ENCODE assay signal across 13 cellular contexts in genomic region chr12:98618952-98619351, GRCh38. TPM values are rescaled to one million over a fixed set of nuclear protein-coding genes. Genes with fewer than 3 reads are reported as not detected.
DNase-seq lines count a peak whose midpoint lies in the region.
"Had no signal": no experiment of that assay in that cellular context is flagged by ENCODE, and none has a peak within 500 bp of the region (broad histone marks: within the 10 kb centered on the region; RNA-seq: fewer than 3 reads in every experiment).

No MANE protein-coding gene starts in this region.

- H3K9me3 Mint-ChIP-seq in activated T-helper 2 cell treated with anti-CD3 and anti-CD28 coated beads, Interferon-gamma antibody, Interleukin-2, Interleukin-4, amounts not matched to agents 10 μg/mL and 5 μg/mL and 100 μg/mL, durations not matched to agents 14 hours and 24 hours and 36 hours: no peaks in the 10 kb centered on the region
- no peaks in the 10 kb centered on the region for H3K9me3 Mint-ChIP-seq in activated T-helper 1 cell treated with anti-CD3 and anti-CD28 coated beads, Interleukin-12 subunit alpha, Interleukin-12 subunit beta, Interleukin-2, Interleukin-4 antibody, amounts not matched to agents 30 ng/mL and 10 ng/mL and 1 ng/mL, durations not matched to agents 14 hours and 24 hours and 36 hours
- H3K9me3 Mint-ChIP-seq: WTC11 had no signal

- H3K27me3 Mint-ChIP-seq in activated T-helper 2 cell treated with anti-CD3 and anti-CD28 coated beads, Interferon-gamma antibody, Interleukin-2, Interleukin-4, amounts not matched to agents 10 μg/mL and 5 μg/mL and 100 μg/mL, durations not matched to agents 14 hours and 24 hours and 36 hours (ENCODE audit: low read depth): no peaks in the 10 kb centered on the region
- H3K27me3 Mint-ChIP-seq in activated T-helper 1 cell treated with anti-CD3 and anti-CD28 coated beads, Interleukin-12 subunit alpha, Interleukin-12 subunit beta, Interleukin-2, Interleukin-4 antibody, amounts not matched to agents 30 ng/mL and 10 ng/mL and 1 ng/mL, durations not matched to agents 14 hours and 24 hours and 36 hours (ENCODE audit: insufficient read depth): no peaks in the 10 kb centered on the region

- peaks cover 10% of the 10 kb centered on the region for H3K36me3 Mint-ChIP-seq in activated T-helper 2 cell treated with anti-CD3 and anti-CD28 coated beads, Interferon-gamma antibody, Interleukin-2, Interleukin-4, amounts not matched to agents 10 μg/mL and 5 μg/mL and 100 μg/mL, durations not matched to agents 14 hours and 24 hours and 36 hours (ENCODE audit: low read depth)
- H3K36me3 Mint-ChIP-seq in activated T-helper 1 cell treated with anti-CD3 and anti-CD28 coated beads, Interleukin-12 subunit alpha, Interleukin-12 subunit beta, Interleukin-2, Interleukin-4 antibody, amounts not matched to agents 30 ng/mL and 10 ng/mL and 1 ng/mL, durations not matched to agents 14 hours and 24 hours and 36 hours (ENCODE audit: low read depth): peaks cover 1% of the 10 kb centered on the region
- H3K36me3 Mint-ChIP-seq: WTC11 had no signal

- H3K4me3 Mint-ChIP-seq in activated T-helper 2 cell treated with anti-CD3 and anti-CD28 coated beads, Interferon-gamma antibody, Interleukin-2, Interleukin-4, amounts not matched to agents 10 μg/mL and 5 μg/mL and 100 μg/mL, durations not matched to agents 14 hours and 24 hours and 36 hours (ENCODE audit: low read depth): no peak overlapping the region
- H3K4me3 Mint-ChIP-seq in activated T-helper 1 cell treated with anti-CD3 and anti-CD28 coated beads, Interleukin-12 subunit alpha, Interleukin-12 subunit beta, Interleukin-2, Interleukin-4 antibody, amounts not matched to agents 30 ng/mL and 10 ng/mL and 1 ng/mL, durations not matched to agents 14 hours and 24 hours and 36 hours: no peak overlapping the region
- H3K4me3 Mint-ChIP-seq: WTC11 had no signal

- intact Hi-C loops in activated T-helper 2 cell treated with anti-CD3 and anti-CD28 coated beads, Interferon-gamma antibody, Interleukin-2, Interleukin-4, amounts not matched to agents 10 μg/mL and 5 μg/mL and 100 μg/mL, durations not matched to agents 14 hours and 24 hours and 36 hours (cut with micrococcal nuclease): no loop called here
- intact Hi-C loops in activated T-helper 1 cell treated with anti-CD3 and anti-CD28 coated beads, Interleukin-12 subunit alpha, Interleukin-12 subunit beta, Interleukin-2, Interleukin-4 antibody, amounts not matched to agents 30 ng/mL and 10 ng/mL and 1 ng/mL, durations not matched to agents 14 hours and 24 hours and 36 hours (cut with micrococcal nuclease): no loop called here

- no peak overlapping the region for H3K27ac Mint-ChIP-seq in activated T-helper 2 cell treated with anti-CD3 and anti-CD28 coated beads, Interferon-gamma antibody, Interleukin-2, Interleukin-4, amounts not matched to agents 10 μg/mL and 5 μg/mL and 100 μg/mL, durations not matched to agents 14 hours and 24 hours and 36 hours
- no peak overlapping the region for H3K27ac Mint-ChIP-seq in activated T-helper 1 cell treated with anti-CD3 and anti-CD28 coated beads, Interleukin-12 subunit alpha, Interleukin-12 subunit beta, Interleukin-2, Interleukin-4 antibody, amounts not matched to agents 30 ng/mL and 10 ng/mL and 1 ng/mL, durations not matched to agents 14 hours and 24 hours and 36 hours
- H3K27ac Mint-ChIP-seq: WTC11 had no signal

- peak; percentile 88 for DNase-seq in CD1c-positive myeloid dendritic cell (ENCODE audit: extremely low spot score)
- DNase-seq in NOMO-1 (lab: John Stamatoyannopoulos, UW; ENCODE audit: unreplicated experiment in 2 of 2): peak; percentile 79 to 97
- DNase-seq in fibroblast of peridontal ligament (ENCODE audit: extremely low read depth): peak; percentile 82
- peak; percentile 63 for DNase-seq in pons (ENCODE audit: low spot score)
- DNase-seq in activated T-helper 2 cell treated with anti-CD3 and anti-CD28 coated beads, Interferon-gamma antibody, Interleukin-2, Interleukin-4, amounts not matched to agents 10 μg/mL and 5 μg/mL and 100 μg/mL, durations not matched to agents 14 hours and 24 hours and 36 hours (ENCODE audit: low spot score): no peak
- no peak for DNase-seq in COLO668 (lab: John Stamatoyannopoulos, UW; ENCODE audit: unreplicated experiment)
- no peak for DNase-seq in activated T-helper 1 cell treated with anti-CD3 and anti-CD28 coated beads, Interleukin-12 subunit alpha, Interleukin-12 subunit beta, Interleukin-2, Interleukin-4 antibody, amounts not matched to agents 30 ng/mL and 10 ng/mL and 1 ng/mL, durations not matched to agents 14 hours and 24 hours and 36 hours (ENCODE audit: low spot score)
- DNase-seq in NCI-H2171 (lab: John Stamatoyannopoulos, UW): no peak
- DNase-seq: adrenal gland, mucosa of descending colon, NCI-H1105 treated with DMSO at 0.1 percent for 48 hours, retina had no signal

- no peaks in the 10 kb centered on the region for H3K4me1 Mint-ChIP-seq in activated T-helper 2 cell treated with anti-CD3 and anti-CD28 coated beads, Interferon-gamma antibody, Interleukin-2, Interleukin-4, amounts not matched to agents 10 μg/mL and 5 μg/mL and 100 μg/mL, durations not matched to agents 14 hours and 24 hours and 36 hours (ENCODE audit: low read depth)
- no peaks in the 10 kb centered on the region for H3K4me1 Mint-ChIP-seq in activated T-helper 1 cell treated with anti-CD3 and anti-CD28 coated beads, Interleukin-12 subunit alpha, Interleukin-12 subunit beta, Interleukin-2, Interleukin-4 antibody, amounts not matched to agents 30 ng/mL and 10 ng/mL and 1 ng/mL, durations not matched to agents 14 hours and 24 hours and 36 hours (ENCODE audit: low read depth)
- H3K4me1 Mint-ChIP-seq: WTC11 had no signal

RNA-seq across cellular contexts. Expression of gene SLC25A3, which starts 25.5 kb away (rescaled TPM):
- 619 and 622 TPM in 2 replicates for total RNA-seq in activated T-helper 2 cell treated with anti-CD3 and anti-CD28 coated beads, Interferon-gamma antibody, Interleukin-2, Interleukin-4, amounts not matched to agents 10 μg/mL and 5 μg/mL and 100 μg/mL, durations not matched to agents 14 hours and 24 hours and 36 hours
- 570 and 580 TPM in 2 replicates for total RNA-seq in activated T-helper 1 cell treated with anti-CD3 and anti-CD28 coated beads, Interleukin-12 subunit alpha, Interleukin-12 subunit beta, Interleukin-2, Interleukin-4 antibody, amounts not matched to agents 30 ng/mL and 10 ng/mL and 1 ng/mL, durations not matched to agents 14 hours and 24 hours and 36 hours

RNA-seq across cellular contexts. Expression of gene IKBIP, which starts 25.6 kb away (rescaled TPM):
- 39.9 and 41.1 TPM in 2 replicates for total RNA-seq in activated T-helper 2 cell treated with anti-CD3 and anti-CD28 coated beads, Interferon-gamma antibody, Interleukin-2, Interleukin-4, amounts not matched to agents 10 μg/mL and 5 μg/mL and 100 μg/mL, durations not matched to agents 14 hours and 24 hours and 36 hours
- total RNA-seq in activated T-helper 1 cell treated with anti-CD3 and anti-CD28 coated beads, Interleukin-12 subunit alpha, Interleukin-12 subunit beta, Interleukin-2, Interleukin-4 antibody, amounts not matched to agents 30 ng/mL and 10 ng/mL and 1 ng/mL, durations not matched to agents 14 hours and 24 hours and 36 hours: 35.5 and 36.5 TPM in 2 replicates

RNA-seq across cellular contexts. Expression of gene APAF1, which starts 26.1 kb away (rescaled TPM):
- total RNA-seq in activated T-helper 2 cell treated with anti-CD3 and anti-CD28 coated beads, Interferon-gamma antibody, Interleukin-2, Interleukin-4, amounts not matched to agents 10 μg/mL and 5 μg/mL and 100 μg/mL, durations not matched to agents 14 hours and 24 hours and 36 hours: 28.3 and 31.2 TPM in 2 replicates
- 21.2 and 23.9 TPM in 2 replicates for total RNA-seq in activated T-helper 1 cell treated with anti-CD3 and anti-CD28 coated beads, Interleukin-12 subunit alpha, Interleukin-12 subunit beta, Interleukin-2, Interleukin-4 antibody, amounts not matched to agents 30 ng/mL and 10 ng/mL and 1 ng/mL, durations not matched to agents 14 hours and 24 hours and 36 hours

Comparison
In these comparisons a context has a peak if more than half of its experiments do, and no peak if none do; other contexts are left out.
1. DNase-seq: peak in CD1c-positive myeloid dendritic cell (single experiment), NOMO-1 (2 of 2), fibroblast of peridontal ligament (single experiment) and pons (single experiment); none in activated T-helper 2 cell treated with anti-CD3 and anti-CD28 coated beads, Interferon-gamma antibody, Interleukin-2, Interleukin-4, amounts not matched to agents 10 μg/mL and 5 μg/mL and 100 μg/mL, durations not matched to agents 14 hours and 24 hours and 36 hours (single experiment), COLO668 (single experiment), activated T-helper 1 cell treated with anti-CD3 and anti-CD28 coated beads, Interleukin-12 subunit alpha, Interleukin-12 subunit beta, Interleukin-2, Interleukin-4 antibody, amounts not matched to agents 30 ng/mL and 10 ng/mL and 1 ng/mL, durations not matched to agents 14 hours and 24 hours and 36 hours (single experiment) and NCI-H2171 (single experiment).